Comparison of ENCODE assay signal across 35 cellular contexts in genomic region chr4:135575041-135575440, GRCh38.
"Had no signal": no experiment of that assay in that cellular context is flagged by ENCODE, and none has a peak within 500 bp of the region (broad histone marks: within the 10 kb centered on the region; RNA-seq: fewer than 3 reads in every experiment).

No MANE protein-coding gene starts in this region.

- H3K36me3 ChIP-seq: MG63 had no signal

- H3K27me3 ChIP-seq: MG63 had no signal

- DNase-seq: Karpas-422, Kasumi-1, KG1, MG63, MM.1S, MV-4-11, NCI-H1048, NCI-H1092, NCI-H1092 treated with DMSO at 0.1 percent for 48 hours, NCI-H1105, NCI-H1105 treated with DMSO at 0.1 percent for 48 hours, NCI-H1417, NCI-H1417 treated with DMSO at 0.1 percent for 48 hours, NCI-H1436, NCI-H1436 treated with DMSO at 0.1 percent for 48 hours, NCI-H146, NCI-H1694, NCI-H1694 treated with DMSO at 0.1 percent for 48 hours, NCI-H187, NCI-H187 treated with DMSO at 0.1 percent for 48 hours, NCI-H1930, NCI-H2029, NCI-H2029 treated with DMSO at 0.1 percent for 48 hours, NCI-H2081, NCI-H2081 treated with DMSO at 0.1 percent for 48 hours, NCI-H2107, NCI-H2171 treated with DMSO at 0.1 percent for 48 hours, NCI-H2227 treated with DMSO at 0.1 percent for 48 hours, NCI-H226, NCI-H345, NCI-H446, NCI-H446 treated with DMSO at 0.1 percent for 48 hours, NCI-H510A, NCI-H510A treated with DMSO at 0.1 percent for 48 hours had no signal

- H3K9ac ChIP-seq: KMS-11 had no signal

- H3K4me2 ChIP-seq: KMS-11 had no signal

- H3K27ac ChIP-seq: KMS-11 had no signal

- H3K4me3 ChIP-seq: MG63 had no signal

- H3K9me3 ChIP-seq: MG63 had no signal
